In the genomic region with DNA sequence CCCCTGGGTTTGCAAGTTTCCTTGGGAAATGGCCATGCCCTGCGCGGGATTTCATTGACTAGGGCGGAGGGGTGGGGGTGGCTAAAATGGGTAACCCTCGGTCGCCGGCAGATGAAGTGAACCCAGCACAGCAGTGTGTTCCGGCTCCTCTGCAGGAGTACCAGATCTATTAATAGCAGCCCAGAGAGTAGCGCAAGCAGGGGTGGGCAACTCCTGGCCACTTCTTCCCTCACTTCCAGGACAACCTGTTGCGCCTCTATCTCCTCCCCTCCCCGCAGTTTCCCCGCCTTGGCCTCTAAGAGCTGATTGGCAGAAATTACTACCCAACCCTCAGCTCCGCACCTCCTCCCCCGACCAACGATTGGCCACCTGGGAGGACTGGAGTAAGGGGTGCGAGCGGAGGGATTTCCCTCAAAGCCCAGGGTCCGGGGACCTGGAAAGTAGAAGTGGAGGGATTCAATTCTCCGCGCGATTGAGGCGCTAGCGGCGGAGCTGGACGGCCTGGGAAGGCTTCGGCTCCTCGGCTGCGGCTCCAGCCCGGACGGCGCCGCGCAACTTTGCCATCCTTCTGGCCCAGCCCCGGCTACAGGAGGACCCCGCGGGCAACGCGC, we compare ENCODE assay signal across 9 cellular contexts. TPM values are rescaled to one million over a fixed set of nuclear protein-coding genes. Genes with fewer than 3 reads are reported as not detected.
DNase-seq lines count a peak whose midpoint lies in the region; ATAC-seq and TF ChIP-seq lines count a peak whose summit lies in the region.
"Had no signal": no experiment of that assay in that cellular context is flagged by ENCODE, and none has a peak within 500 bp of the region (broad histone marks: within the 10 kb centered on the region; RNA-seq: fewer than 3 reads in every experiment).

A gene with protein sequence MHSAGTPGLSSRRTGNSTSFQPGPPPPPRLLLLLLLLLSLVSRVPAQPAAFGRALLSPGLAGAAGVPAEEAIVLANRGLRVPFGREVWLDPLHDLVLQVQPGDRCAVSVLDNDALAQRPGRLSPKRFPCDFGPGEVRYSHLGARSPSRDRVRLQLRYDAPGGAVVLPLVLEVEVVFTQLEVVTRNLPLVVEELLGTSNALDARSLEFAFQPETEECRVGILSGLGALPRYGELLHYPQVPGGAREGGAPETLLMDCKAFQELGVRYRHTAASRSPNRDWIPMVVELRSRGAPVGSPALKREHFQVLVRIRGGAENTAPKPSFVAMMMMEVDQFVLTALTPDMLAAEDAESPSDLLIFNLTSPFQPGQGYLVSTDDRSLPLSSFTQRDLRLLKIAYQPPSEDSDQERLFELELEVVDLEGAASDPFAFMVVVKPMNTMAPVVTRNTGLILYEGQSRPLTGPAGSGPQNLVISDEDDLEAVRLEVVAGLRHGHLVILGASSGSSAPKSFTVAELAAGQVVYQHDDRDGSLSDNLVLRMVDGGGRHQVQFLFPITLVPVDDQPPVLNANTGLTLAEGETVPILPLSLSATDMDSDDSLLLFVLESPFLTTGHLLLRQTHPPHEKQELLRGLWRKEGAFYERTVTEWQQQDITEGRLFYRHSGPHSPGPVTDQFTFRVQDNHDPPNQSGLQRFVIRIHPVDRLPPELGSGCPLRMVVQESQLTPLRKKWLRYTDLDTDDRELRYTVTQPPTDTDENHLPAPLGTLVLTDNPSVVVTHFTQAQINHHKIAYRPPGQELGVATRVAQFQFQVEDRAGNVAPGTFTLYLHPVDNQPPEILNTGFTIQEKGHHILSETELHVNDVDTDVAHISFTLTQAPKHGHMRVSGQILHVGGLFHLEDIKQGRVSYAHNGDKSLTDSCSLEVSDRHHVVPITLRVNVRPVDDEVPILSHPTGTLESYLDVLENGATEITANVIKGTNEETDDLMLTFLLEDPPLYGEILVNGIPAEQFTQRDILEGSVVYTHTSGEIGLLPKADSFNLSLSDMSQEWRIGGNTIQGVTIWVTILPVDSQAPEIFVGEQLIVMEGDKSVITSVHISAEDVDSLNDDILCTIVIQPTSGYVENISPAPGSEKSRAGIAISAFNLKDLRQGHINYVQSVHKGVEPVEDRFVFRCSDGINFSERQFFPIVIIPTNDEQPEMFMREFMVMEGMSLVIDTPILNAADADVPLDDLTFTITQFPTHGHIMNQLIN (N-terminal part only) (plus strand): TSS at position 443 of the 611 bp plus-strand sequence. CDS start 268 bp downstream, outside the sequence.

- TF ChIP-seq POLR2A in spleen (IDR thresholded peaks at IDR 0.05), result no peak

- POLR2A ChIA-PET in OCI-LY7 (lab: Charles Lee), result no interaction called here

- H3K36me3 ChIP-seq in ES-I3 (ENCODE audit: insufficient read depth, low read length) (no peaks in the 10 kb centered on the region), spleen (no peaks in the 10 kb centered on the region), OCI-LY7 (ENCODE audit: insufficient read depth, low read length) (no peaks in the 10 kb centered on the region)

- peak within 1 kb of the TSS; percentile 65 for H3K9ac ChIP-seq in ES-I3 (ENCODE audit: low read depth, low read length)

- H3K4me1 ChIP-seq in ES-I3 (ENCODE audit: insufficient read depth, low read length) (no peaks in the 10 kb centered on the region), spleen (peaks cover 0 to 25% (median 10%) of the 10 kb centered on the region in 6 donors), OCI-LY7 (ENCODE audit: insufficient read depth, low read length, poor library complexity, severe bottlenecking) (no peaks in the 10 kb centered on the region)

- H3K4me3 ChIP-seq in spleen (peak within 1 kb of the TSS in 7 of 8 donors; percentile 28 to 63 (median 33)), OCI-LY7 (ENCODE audit: low read depth, low read length, poor library complexity, severe bottlenecking) (no peak within 1 kb of the TSS)

- H3K79me2 ChIP-seq in OCI-LY7 (ENCODE audit: insufficient read depth, low read depth, low read length), result no peaks in the 10 kb centered on the region

- H2AFZ ChIP-seq in OCI-LY7 (ENCODE audit: low read length), result no peak within 1 kb of the TSS

- intact Hi-C loops in spleen (cut with DNase I; ENCODE audit: low total_unique reads), result no loop called here
- intact Hi-C loops in OCI-LY7 (cut with micrococcal nuclease; ENCODE audit: unreplicated experiment), result no loop called here

- H3K27ac ChIP-seq in spleen (no peak within 1 kb of the TSS), OCI-LY7 (ENCODE audit: low read depth, low read length, poor library complexity, severe bottlenecking) (no peak within 1 kb of the TSS)

- no peaks in the 10 kb centered on the region for H4K20me1 ChIP-seq in OCI-LY7 (ENCODE audit: insufficient read depth, low read length)

- 2 to 4% (median 2%) methylated on average over 20 to 37 of the region's 37 CpGs for WGBS in spleen, 5 donors

- no TSS peak for BruUV-seq in OCI-LY7 (replicated peaks; lab: Mats Ljungman, UMichigan)

- no peak for TF ChIP-seq CTCF in spleen (IDR thresholded peaks at IDR 0.05 in 8 of 11, conservative IDR thresholded peaks at IDR 0.05 in 3 of 11)
- no peak for TF ChIP-seq CTCF in OCI-LY7 (conservative IDR thresholded peaks at IDR 0.05; ENCODE audit: low read length)

- DNase-seq in NCI-H2029 treated with DMSO at 0.1 percent for 48 hours (lab: John Stamatoyannopoulos, UW), result peak; percentile 10
- peak; percentile 83 for DNase-seq in astrocyte of the hippocampus (ENCODE audit: low read depth, low spot score)
- peak; percentile 91 for DNase-seq in iPS-NIHi11 (ENCODE audit: low spot score)
- no peak for DNase-seq in spleen
- DNase-seq in NCI-H2171 treated with DMSO at 0.1 percent for 48 hours (lab: John Stamatoyannopoulos, UW), result no peak
- no peak for DNase-seq in OCI-LY7 (ENCODE audit: low spot score)

- no peak within 1 kb of the TSS for H3K4me2 ChIP-seq in OCI-LY7 (ENCODE audit: low read length)

- H3K27me3 ChIP-seq in spleen (replicated peaks in 1 of 7), result peaks cover 0 to 47% (median 17%) of the 10 kb centered on the region in 7 donors

- CTCF ChIA-PET in OCI-LY7 (lab: Charles Lee; ENCODE audit: unreplicated experiment), result no interaction called here

- no peaks in the 10 kb centered on the region for H3K9me2 ChIP-seq in OCI-LY7 (ENCODE audit: insufficient read depth, low read length)

- no peak for ATAC-seq in GM21825 (IDR thresholded peaks at IDR 0.05; ENCODE audit: unreplicated experiment)
- ATAC-seq: HCT116 had no signal

- H3K9me3 ChIP-seq in ES-I3 (ENCODE audit: control insufficient read depth, insufficient read depth, low read length) (no peaks in the 10 kb centered on the region), spleen (no peaks in the 10 kb centered on the region), OCI-LY7 (ENCODE audit: low read length) (no peaks in the 10 kb centered on the region)

RNA-seq across cellular contexts. Expression of the gene that starts here (rescaled TPM):
- total RNA-seq in spleen, result under 1 TPM; 0.09 to 0.93 (median 0.23) TPM
- polyA plus RNA-seq in spleen, result under 1 TPM in 1 of 3 donors, not detected in 2; 0.03 TPM
- not detected in 2 replicates for total RNA-seq in OCI-LY7 (2014; rRNA removed; shearing (Covaris generic))
- total RNA-seq in OCI-LY7 (2022), result not detected in 2 replicates

Comparison
In these comparisons a context has a peak if more than half of its experiments do, and no peak if none do; other contexts are left out.
1. DNase-seq: peak in NCI-H2029 treated with DMSO at 0.1 percent for 48 hours (single experiment), astrocyte of the hippocampus (single experiment) and iPS-NIHi11 (single experiment); none in spleen (single experiment), NCI-H2171 treated with DMSO at 0.1 percent for 48 hours (single experiment) and OCI-LY7 (single experiment).